In genomic region chr17:62599964-62600657, GRCh38 we compare ENCODE assay signal across 19 cellular contexts. TPM values are rescaled to one million over a fixed set of nuclear protein-coding genes. Genes with fewer than 3 reads are reported as not detected.
DNase-seq lines count a peak whose midpoint lies in the region; ATAC-seq and TF ChIP-seq lines count a peak whose summit lies in the region.
"Had no signal": no experiment of that assay in that cellular context is flagged by ENCODE, and none has a peak within 500 bp of the region (broad histone marks: within the 10 kb centered on the region; RNA-seq: fewer than 3 reads in every experiment).

No MANE protein-coding gene starts in this region.

- H3K9ac ChIP-seq in colonic mucosa (ENCODE audit: low read depth in 2 of 2, low read length in 2 of 2) (no peak overlapping the region), GM23248 (no peak overlapping the region)

- no peak for DNase-seq in cardiac muscle cell (ENCODE audit: low read depth in 1 of 2, low spot score in 1 of 2)
- DNase-seq in left ventricle myocardium superior = no peak
- no peak for DNase-seq in endothelial cell (ENCODE audit: low spot score)
- DNase-seq in nephron progenitor cell = no peak
- no peak for DNase-seq in colonic mucosa
- DNase-seq in GM23248 = no peak
- DNase-seq in NCI-H774 (lab: John Stamatoyannopoulos, UW) = no peak
- DNase-seq: Caco-2, H7, Karpas-422, NCI-H1417 treated with DMSO at 0.1 percent for 48 hours, NCI-H187 treated with DMSO at 0.1 percent for 48 hours, NCI-H345, NCI-H524 treated with DMSO at 0.1 percent for 48 hours, Peyer's patch had no signal

- H3K27me3 Mint-ChIP-seq in endothelial cell (ENCODE audit: unreplicated experiment) (no peaks in the 10 kb centered on the region), nephron progenitor cell (ENCODE audit: low read depth, poor library complexity) (no peaks in the 10 kb centered on the region)
- H3K27me3 Mint-ChIP-seq: B cell, IgD-negative memory B cell had no signal

- H3K27me3 ChIP-seq in cardiac muscle cell (no peaks in the 10 kb centered on the region), colonic mucosa (no peaks in the 10 kb centered on the region), GM23248 (replicated peaks; ENCODE audit: insufficient read depth) (no peaks in the 10 kb centered on the region)
- H3K27me3 ChIP-seq: Peyer's patch had no signal

- H3K79me2 ChIP-seq in GM23248 (ENCODE audit: insufficient read depth) = peaks cover 61% of the 10 kb centered on the region

- H3K4me1 ChIP-seq in cardiac muscle cell (ENCODE audit: low read depth) (no peaks in the 10 kb centered on the region), colonic mucosa (no peaks in the 10 kb centered on the region), GM23248 (ENCODE audit: insufficient read depth) (peaks cover 11% of the 10 kb centered on the region; the same call in 1 of the 2 replicates)
- H3K4me1 ChIP-seq: Caco-2, Peyer's patch had no signal

- H3K4me1 Mint-ChIP-seq in endothelial cell (ENCODE audit: unreplicated experiment) = no peaks in the 10 kb centered on the region
- no peaks in the 10 kb centered on the region for H3K4me1 Mint-ChIP-seq in nephron progenitor cell
- H3K4me1 Mint-ChIP-seq: B cell, IgD-negative memory B cell had no signal

- in situ Hi-C loops in GM23248 (cut with MboI) = no loop called here

- H3K36me3 ChIP-seq in cardiac muscle cell = peaks cover 38% of the 10 kb centered on the region
- H3K36me3 ChIP-seq in colonic mucosa = no peaks in the 10 kb centered on the region
- peaks cover 47% of the 10 kb centered on the region for H3K36me3 ChIP-seq in GM23248 (ENCODE audit: low read depth)

- ATAC-seq in left ventricle myocardium superior = no peak
- ATAC-seq in GM19467 (IDR thresholded peaks at IDR 0.05; ENCODE audit: unreplicated experiment) = no peak

- H3K9me2 ChIP-seq in GM23248 (ENCODE audit: insufficient read depth) = no peaks in the 10 kb centered on the region

- H3K27ac ChIP-seq in cardiac muscle cell (peak overlapping the region; percentile 28), colonic mucosa (no peak overlapping the region), GM23248 (no peak overlapping the region)
- H3K27ac ChIP-seq: HL-60, Peyer's patch had no signal

- H3K27ac Mint-ChIP-seq in endothelial cell (ENCODE audit: unreplicated experiment) = no peak overlapping the region
- peak overlapping the region; percentile 59 for H3K27ac Mint-ChIP-seq in nephron progenitor cell
- H3K27ac Mint-ChIP-seq: B cell, IgD-negative memory B cell had no signal

- H4K20me1 ChIP-seq in GM23248 (ENCODE audit: insufficient read depth) = no peaks in the 10 kb centered on the region

- no peak overlapping the region for H2AFZ ChIP-seq in GM23248

- H3K36me3 Mint-ChIP-seq in endothelial cell (ENCODE audit: low read depth, unreplicated experiment) = peaks cover 48% of the 10 kb centered on the region
- H3K36me3 Mint-ChIP-seq in nephron progenitor cell (ENCODE audit: low read depth) = peaks cover 87% of the 10 kb centered on the region

- no peak overlapping the region for H3K4me2 ChIP-seq in GM23248 (ENCODE audit: unreplicated experiment)

- H3K9me3 ChIP-seq in cardiac muscle cell (ENCODE audit: low read depth) (no peaks in the 10 kb centered on the region), colonic mucosa (no peaks in the 10 kb centered on the region), GM23248 (ENCODE audit: low read depth) (no peaks in the 10 kb centered on the region)
- H3K9me3 ChIP-seq: Caco-2, Peyer's patch had no signal

- no peak overlapping the region for H3K4me3 ChIP-seq in cardiac muscle cell
- H3K4me3 ChIP-seq in colonic mucosa = no peak overlapping the region
- H3K4me3 ChIP-seq in GM23248 = no peak overlapping the region
- H3K4me3 ChIP-seq: Peyer's patch had no signal

- H3K4me3 Mint-ChIP-seq in endothelial cell (ENCODE audit: unreplicated experiment) (peak overlapping the region; percentile 17), nephron progenitor cell (no peak overlapping the region)
- H3K4me3 Mint-ChIP-seq: B cell, IgD-negative memory B cell had no signal

- H3K9me3 Mint-ChIP-seq in endothelial cell (ENCODE audit: unreplicated experiment) (no peaks in the 10 kb centered on the region), nephron progenitor cell (peaks cover 27% of the 10 kb centered on the region)

- TF ChIP-seq CTCF in cardiac muscle cell (IDR thresholded peaks at IDR 0.05; ENCODE audit: low read depth, low read length) = no peak
- TF ChIP-seq CTCF in endothelial cell (IDR thresholded peaks at IDR 0.05; ENCODE audit: unreplicated experiment) = no peak
- TF ChIP-seq CTCF in nephron progenitor cell (IDR thresholded peaks at IDR 0.05) = no peak
- TF ChIP-seq CTCF in colonic mucosa (IDR thresholded peaks at IDR 0.05) = no peak

- WGBS in GM23248 (ENCODE audit: low coverage in 1 of 2, low lambda C conversion rate in 2 of 2, missing lambda C conversion rate in 2 of 2), 2 experiments = 91 to 93% methylated on average over 6 of the region's 6 CpGs

- intact Hi-C loops in left ventricle myocardium superior (cut with micrococcal nuclease) (no loop called here), colonic mucosa (cut with DNase I) (no loop called here)

- H3F3A ChIP-seq in GM23248 (ENCODE audit: insufficient read depth) = peaks cover 22% of the 10 kb centered on the region

RNA-seq across cellular contexts. Expression of gene MRC2, which starts 27.4 kb away (rescaled TPM):
- total RNA-seq in cardiac muscle cell (76.0 and 136 TPM in 2 replicates), left ventricle myocardium superior (18.1 TPM), endothelial cell (ENCODE audit: unreplicated experiment) (120 TPM), colonic mucosa (10 to 100 TPM in 1 of 2 donors, 1 to 10 TPM in 1; 6.4 to 10.9 TPM)
- polyA plus RNA-seq in cardiac muscle cell (53.1 and 90.3 TPM in 2 replicates), GM23248 (2016; fragmentation: Nextera tagmentation; extraction: Ambion mirVana) (221 and 222 TPM in 2 replicates)
- 675 and 756 TPM in 2 replicates for total RNA-seq in GM23248 (2014; rRNA removed; shearing (Covaris generic))
